In the genomic region with DNA sequence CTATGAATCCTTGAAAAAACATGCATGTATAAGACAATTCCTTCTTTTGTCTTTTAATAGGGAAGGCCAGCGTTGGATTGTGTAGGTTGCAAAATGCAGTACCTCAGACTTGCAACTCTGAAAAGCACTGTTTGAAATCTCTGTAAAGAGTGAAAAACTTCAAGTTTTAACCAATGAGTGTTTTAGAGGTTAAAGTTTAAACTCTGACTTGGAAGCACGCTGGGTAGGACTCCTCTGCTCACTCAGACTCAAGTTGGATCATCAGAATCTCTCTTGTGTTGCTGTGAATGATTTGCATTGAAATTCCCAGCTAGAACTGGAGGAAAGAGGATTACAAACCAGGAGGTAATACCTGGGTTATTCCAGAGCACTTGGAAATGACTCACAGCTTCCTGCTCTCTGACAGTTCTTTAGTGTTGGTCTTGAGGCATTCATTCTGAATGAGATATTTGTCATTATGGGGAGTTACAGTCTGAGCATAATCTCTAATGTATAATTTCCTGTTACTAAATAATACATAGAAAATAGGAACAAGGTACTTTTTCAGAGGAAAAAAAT, we compare ENCODE assay signal across 12 cellular contexts. TPM values are rescaled to one million over a fixed set of nuclear protein-coding genes. Genes with fewer than 3 reads are reported as not detected.
DNase-seq lines count a peak whose midpoint lies in the region; ATAC-seq, FAIRE-seq and TF ChIP-seq lines count a peak whose summit lies in the region.
"Had no signal": no experiment of that assay in that cellular context is flagged by ENCODE, and none has a peak within 500 bp of the region (broad histone marks: within the 10 kb centered on the region; RNA-seq: fewer than 3 reads in every experiment).

No MANE protein-coding gene starts in this region.

- no peak overlapping the region for H3K27ac ChIP-seq in HCT116 (ENCODE audit: low read depth, low read length)
- H3K27ac ChIP-seq: cardiac muscle cell, HL-60 had no signal

- POLR2A ChIA-PET in HCT116 (lab: Charles Lee): interaction anchor here (0.7 to 1.2 kb wide), 2 partner anchors 11 to 79 kb away, joined by 3 to 6 read pairs; partner anchors contain the start of gene TRPC1

- TF ChIP-seq CTCF in HCT116 (IDR thresholded peaks at IDR 0.05 in 2 of 3, conservative IDR thresholded peaks at IDR 0.05 in 1 of 3; ENCODE audit: borderline replicate concordance in 1 of 3, insufficient read depth in 1 of 3, low read depth in 2 of 3, low read length in 2 of 3): no peak
- TF ChIP-seq CTCF in foreskin fibroblast (IDR thresholded peaks at IDR 0.05; ENCODE audit: low read depth, low read length): no peak

- DNase-seq in HCT116 (ENCODE audit: low read depth, low spot score): peak; percentile 41
- peak; percentile 16 to 50 for DNase-seq in foreskin fibroblast
- peak; percentile 100 for DNase-seq in renal cortical epithelial cell (ENCODE audit: low read depth)
- no peak for DNase-seq in GM12891 (ENCODE audit: insufficient read length, low spot score)
- DNase-seq: DND-41, hippocampal formation, NCI-H187 had no signal

- H3K4me1 ChIP-seq in HCT116 (ENCODE audit: control insufficient read depth in 1 of 2, insufficient read depth in 2 of 2, low read length in 2 of 2): peaks cover 14 to 29% of the 10 kb centered on the region in 2 experiments

- H3K79me2 ChIP-seq in HCT116 (ENCODE audit: insufficient read depth, low read length): no peaks in the 10 kb centered on the region; the same call in 1 of the 2 replicates

- H2AFZ ChIP-seq in HCT116 (ENCODE audit: low read depth, low read length, poor library complexity, severe bottlenecking): no peak overlapping the region

- intact Hi-C loops in HCT116 (cut with micrococcal nuclease): no loop called here

- TF ChIP-seq RAD21 in HCT116 (IDR thresholded peaks at IDR 0.05; ENCODE audit: low read depth): no peak

- RAD21 ChIA-PET in HCT116 (lab: Charles Lee; ENCODE audit: low non-redundant PET in 1 of 2, low total read pairs in 2 of 2, uncharacterized antibody in 2 of 2, unreplicated experiment in 2 of 2): no interaction called here

- ATAC-seq in HCT116: peak; percentile 80
- peak; percentile 91 for ATAC-seq in SK-N-SH treated with all-trans-retinoic acid at 6 μM for 48 hours
- ATAC-seq in HG02642 (IDR thresholded peaks at IDR 0.05; ENCODE audit: poor library complexity, unreplicated experiment): no peak
- ATAC-seq in HG02852 (IDR thresholded peaks at IDR 0.05; ENCODE audit: unreplicated experiment): no peak

- H3K36me3 ChIP-seq in HCT116 (ENCODE audit: control insufficient read depth in 1 of 2, insufficient read depth in 2 of 2, low read length in 2 of 2): no peaks in the 10 kb centered on the region
- H3K36me3 ChIP-seq: cardiac muscle cell had no signal

- no peak for FAIRE-seq in GM12891 (lab: Jason Lieb, UNC)

- TF ChIP-seq POLR2A in HCT116 (IDR thresholded peaks at IDR 0.05; ENCODE audit: borderline replicate concordance, extremely low read depth, insufficient read depth, insufficient read length) (no peak), GM12891 (IDR thresholded peaks at IDR 0.05; ENCODE audit: low read depth, low read length) (no peak)

- H3K9ac ChIP-seq in HCT116 (ENCODE audit: low read length): no peak overlapping the region

- H3K4me3 ChIP-seq in HCT116 (replicated peaks in 1 of 2; ENCODE audit: low read depth in 1 of 2, low read length in 2 of 2) (no peak overlapping the region), foreskin fibroblast (ENCODE audit: low read depth in 1 of 2, low read length in 2 of 2) (no peak overlapping the region)
- H3K4me3 ChIP-seq: cardiac muscle cell had no signal

- CTCF ChIA-PET in HCT116 (lab: Charles Lee): no interaction called here

- H3K4me2 ChIP-seq in HCT116 (ENCODE audit: low read length): peak overlapping the region; percentile 48

- H3K9me2 ChIP-seq in HCT116 (ENCODE audit: insufficient read depth): no peaks in the 10 kb centered on the region

- no TSS peak for BruUV-seq in HCT116 (replicated peaks; lab: Mats Ljungman, UMichigan)

- H4K20me1 ChIP-seq in HCT116 (ENCODE audit: insufficient read depth): no peaks in the 10 kb centered on the region; the same call in 1 of the 2 replicates

- no peaks in the 10 kb centered on the region for H3K9me3 ChIP-seq in HCT116 (ENCODE audit: control insufficient read depth in 1 of 2, insufficient read depth in 1 of 2, low read depth in 1 of 2, low read length in 2 of 2)

- H3K27me3 ChIP-seq in HCT116 (ENCODE audit: insufficient read depth, low read length): no peaks in the 10 kb centered on the region
- H3K27me3 ChIP-seq: cardiac muscle cell had no signal

TF ChIP-seq in HCT116, 20 proteins besides CTCF, POLR2A, EP300 and RAD21 (continues in another document):
- 0 out of 2 replicates have a peak, but pooled peaks have one; percentile 19 for TF ChIP-seq CEBPB (IDR thresholded peaks at IDR 0.05; ENCODE audit: low read depth)
- no peak for TF ChIP-seq EGR1 (IDR thresholded peaks at IDR 0.05; ENCODE audit: low read depth)
- no peak for TF ChIP-seq SP1 (IDR thresholded peaks at IDR 0.05; ENCODE audit: low read depth)
- TF ChIP-seq FOSL1 (IDR thresholded peaks at IDR 0.05; ENCODE audit: low read depth): peak; percentile 72
- TF ChIP-seq TCF7L2 (IDR thresholded peaks at IDR 0.05; ENCODE audit: borderline replicate concordance, extremely low read depth, insufficient read depth, insufficient read length): no peak
- TF ChIP-seq JUND (IDR thresholded peaks at IDR 0.05): peak; percentile 65
- TF ChIP-seq, protein P1, sequence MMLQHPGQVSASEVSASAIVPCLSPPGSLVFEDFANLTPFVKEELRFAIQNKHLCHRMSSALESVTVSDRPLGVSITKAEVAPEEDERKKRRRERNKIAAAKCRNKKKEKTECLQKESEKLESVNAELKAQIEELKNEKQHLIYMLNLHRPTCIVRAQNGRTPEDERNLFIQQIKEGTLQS (IDR thresholded peaks at IDR 0.05): no peak
- no peak for TF ChIP-seq YY1 (IDR thresholded peaks at IDR 0.05; ENCODE audit: extremely low read depth, insufficient replicate concordance, low read depth, low read length)

TF ChIP-seq in SK-N-SH treated with all-trans-retinoic acid at 6 μM for 48 hours, 23 proteins besides CTCF, POLR2A, EP300 and RAD21 (continues in another document):
- TF ChIP-seq POU6F1 (CRISPR knock-in tag; IDR thresholded peaks at IDR 0.05; ENCODE audit: borderline replicate concordance, low read depth) (no peak), ZNF70 (CRISPR knock-in tag; IDR thresholded peaks at IDR 0.05) (no peak), ISL1 (CRISPR knock-in tag; IDR thresholded peaks at IDR 0.05) (no peak), ZNF565 (CRISPR knock-in tag; conservative IDR thresholded peaks at IDR 0.05; ENCODE audit: low read depth) (no peak)

TF ChIP-seq in GM12891, 5 proteins besides CTCF, POLR2A, EP300 and RAD21:
- no peak for TF ChIP-seq TAF1 (IDR thresholded peaks at IDR 0.05; ENCODE audit: low read depth, low read length)
- TF ChIP-seq POU2F2 (IDR thresholded peaks at IDR 0.05; ENCODE audit: low read depth, low read length): no peak
- TF ChIP-seq PAX5 (IDR thresholded peaks at IDR 0.05; ENCODE audit: insufficient read depth, low read length, severe bottlenecking): no peak
- TF ChIP-seq POLR2AphosphoS5 (IDR thresholded peaks at IDR 0.05; ENCODE audit: low read depth, low read length): no peak
- TF ChIP-seq SPI1 (IDR thresholded peaks at IDR 0.05; ENCODE audit: low read depth, low read length): no peak

RNA-seq across cellular contexts. Expression of gene PLS1, which starts 49.1 kb away (rescaled TPM):
- total RNA-seq in HCT116 (2021; ENCODE audit: unreplicated experiment) (38.8 TPM), renal cortical epithelial cell (57.0 and 83.5 TPM in 2 replicates)
- polyA plus RNA-seq in HCT116 (2012): 15.7 and 20.5 TPM in 2 replicates
- polyA plus RNA-seq in GM12891 (2012; ENCODE audit: low read depth, missing spikeins): 0.54 TPM

Comparison
In these comparisons a context has a peak if more than half of its experiments do, and no peak if none do; other contexts are left out.
1. ATAC-seq: peak in HCT116 (single experiment) and SK-N-SH treated with all-trans-retinoic acid at 6 μM for 48 hours (single experiment); none in HG02642 (single experiment) and HG02852 (single experiment).